24 cellular contexts compared by ENCODE assay signal in genomic region chr13:43487885-43488284, GRCh38.
DNase-seq lines count a peak whose midpoint lies in the region; ATAC-seq and TF ChIP-seq lines count a peak whose summit lies in the region.
"Had no signal": no experiment of that assay in that cellular context is flagged by ENCODE, and none has a peak within 500 bp of the region (broad histone marks: within the 10 kb centered on the region; RNA-seq: fewer than 3 reads in every experiment).

No MANE protein-coding gene starts in this region.

- CTCF ChIA-PET in SK-N-SH (lab: Yijun Ruan, JAX) = interaction anchor here (0.8 to 1.5 kb wide), 2 partner anchors 20 to 403 kb away, joined by 3 to 4 read pairs; no protein-coding TSS in a partner anchor
- CTCF ChIA-PET in CD8-positive, alpha-beta T cell (lab: Charles Lee) = no interaction called here

- DNase-seq in SK-N-SH (no peak), HUDEP-2 (lab: John Stamatoyannopoulos, UW; ENCODE audit: unreplicated experiment in 76 of 76) (no peak), iPS-NIHi11 (ENCODE audit: low spot score) (no peak)
- no peak for DNase-seq in CD8-positive, alpha-beta T cell
- DNase-seq: AML-193; CD4-positive, alpha-beta T cell; CD8-positive, alpha-beta memory T cell; COR-L47; DMS 273 treated with DMSO at 0.1 percent for 48 hours; DMS153; DMS53; DMS79; DND-41; EL; GDM1 had no signal

- H2AFZ ChIP-seq in SK-N-SH (ENCODE audit: low read depth) = no peak overlapping the region

- ATAC-seq in SK-N-SH treated with all-trans-retinoic acid at 6 μM for 48 hours = peak; percentile 79
- no peak for ATAC-seq in CD8-positive, alpha-beta T cell
- ATAC-seq: A549, GM12878 had no signal

- no peaks in the 10 kb centered on the region for H3K27me3 Mint-ChIP-seq in CD8-positive, alpha-beta T cell (ENCODE audit: low read depth)
- H3K27me3 Mint-ChIP-seq: B cell; CD4-positive, alpha-beta T cell; CD8-positive, alpha-beta memory T cell had no signal

- H3K27ac ChIP-seq in SK-N-SH (ENCODE audit: low read depth in 2 of 2, low read length in 1 of 2) (peak overlapping the region in 1 of 2 experiments; percentile 29; a peak in 2 of 4 replicates), rectal smooth muscle tissue (ENCODE audit: low read depth, low read length) (peak overlapping the region; percentile 39), skeletal muscle tissue (ENCODE audit: low read depth, low read length) (peak overlapping the region; percentile 16)
- H3K27ac ChIP-seq in CD8-positive, alpha-beta T cell (ENCODE audit: low read depth, low read length) = no peak overlapping the region
- H3K27ac ChIP-seq: 22Rv1; A549; BLaER1 treated with 17β-estradiol and CSF1 and Interleukin-3, amounts not matched to agents 10 nM and 100 nM; C4-2B had no signal

- H3K4me3 ChIP-seq in SK-N-SH (ENCODE audit: low read depth in 2 of 2, low read length in 1 of 2) (no peak overlapping the region), rectal smooth muscle tissue (ENCODE audit: low read length) (no peak overlapping the region), skeletal muscle tissue (ENCODE audit: low read length in 3 of 3) (no peak overlapping the region)
- H3K4me3 ChIP-seq in CD8-positive, alpha-beta T cell (ENCODE audit: low read depth, low read length) = no peak overlapping the region
- H3K4me3 ChIP-seq: A549; BLaER1 treated with 17β-estradiol and CSF1 and Interleukin-3, amounts not matched to agents 10 nM and 100 nM; GM12878 had no signal

- 49% methylated on average over 2 of the region's 2 CpGs for WGBS in SK-N-SH (ENCODE audit: low lambda C conversion rate)

- TF ChIP-seq CTCF in SK-N-SH (IDR thresholded peaks at IDR 0.05) = no peak
- no peak for TF ChIP-seq CTCF in CD8-positive, alpha-beta T cell (IDR thresholded peaks at IDR 0.05)

- H3K9me3 ChIP-seq in SK-N-SH (no peaks in the 10 kb centered on the region), skeletal muscle tissue (ENCODE audit: control insufficient read depth in 3 of 3, low read length in 3 of 3) (no peaks in the 10 kb centered on the region)
- H3K9me3 ChIP-seq in CD8-positive, alpha-beta T cell (ENCODE audit: low read length) = no peaks in the 10 kb centered on the region
- H3K9me3 ChIP-seq: A549 had no signal

- no peak overlapping the region for H3K4me3 Mint-ChIP-seq in CD8-positive, alpha-beta T cell
- H3K4me3 Mint-ChIP-seq: B cell; CD4-positive, alpha-beta T cell; CD8-positive, alpha-beta memory T cell had no signal

- H3K4me1 Mint-ChIP-seq in CD8-positive, alpha-beta T cell (ENCODE audit: low read depth) = no peaks in the 10 kb centered on the region
- H3K4me1 Mint-ChIP-seq: B cell had no signal

- no peak overlapping the region for H3K4me2 ChIP-seq in SK-N-SH
- H3K4me2 ChIP-seq: A549; BLaER1 treated with 17β-estradiol and CSF1 and Interleukin-3, amounts not matched to agents 10 nM and 100 nM had no signal

- no peaks in the 10 kb centered on the region for H3K9me3 Mint-ChIP-seq in CD8-positive, alpha-beta T cell
- H3K9me3 Mint-ChIP-seq: CD4-positive, alpha-beta T cell had no signal

- no peak for TF ChIP-seq EP300 in SK-N-SH (IDR thresholded peaks at IDR 0.05; ENCODE audit: borderline replicate concordance in 1 of 2, low read depth in 1 of 2, low read length in 1 of 2)

- H3K4me1 ChIP-seq in SK-N-SH (ENCODE audit: control insufficient read depth in 1 of 2, insufficient read depth in 2 of 2, low read depth in 1 of 2, low read length in 1 of 2) (peaks cover 0 to 6% of the 10 kb centered on the region in 2 experiments; a peak in 2 of 4 replicates), rectal smooth muscle tissue (ENCODE audit: control insufficient read depth, insufficient read depth, low read length) (peaks cover 18% of the 10 kb centered on the region), skeletal muscle tissue (ENCODE audit: control insufficient read depth in 3 of 3, insufficient read depth in 3 of 3, low read length in 3 of 3) (peaks cover 0 to 6% (median 0%) of the 10 kb centered on the region in 3 donors)
- no peaks in the 10 kb centered on the region for H3K4me1 ChIP-seq in CD8-positive, alpha-beta T cell (ENCODE audit: insufficient read depth, low read length)
- H3K4me1 ChIP-seq: A549 had no signal

- TF ChIP-seq RAD21 in SK-N-SH (IDR thresholded peaks at IDR 0.05; ENCODE audit: low read length) = no peak

- no peaks in the 10 kb centered on the region for H3K36me3 ChIP-seq in SK-N-SH (replicated peaks in 1 of 2; ENCODE audit: control insufficient read depth in 1 of 2, insufficient read depth in 2 of 2, low read length in 1 of 2)
- H3K36me3 ChIP-seq in rectal smooth muscle tissue (ENCODE audit: control insufficient read depth, insufficient read depth, low read length) = no peaks in the 10 kb centered on the region
- H3K36me3 ChIP-seq in skeletal muscle tissue (ENCODE audit: control insufficient read depth in 3 of 3, insufficient read depth in 3 of 3, low read length in 3 of 3) = no peaks in the 10 kb centered on the region
- no peaks in the 10 kb centered on the region for H3K36me3 ChIP-seq in CD8-positive, alpha-beta T cell (ENCODE audit: insufficient read depth, low read length)
- H3K36me3 ChIP-seq: BLaER1 treated with 17β-estradiol and CSF1 and Interleukin-3, amounts not matched to agents 10 nM and 100 nM had no signal

- no peaks in the 10 kb centered on the region for H4K20me1 ChIP-seq in SK-N-SH (ENCODE audit: insufficient read depth)
- H4K20me1 ChIP-seq: BLaER1 treated with 17β-estradiol and CSF1 and Interleukin-3, amounts not matched to agents 10 nM and 100 nM had no signal

- no peaks in the 10 kb centered on the region for H3F3A ChIP-seq in SK-N-SH (replicated peaks; ENCODE audit: insufficient read depth)

- intact Hi-C loops in CD8-positive, alpha-beta T cell (cut with DNase I, micrococcal nuclease) = no loop called here

- H3K36me3 Mint-ChIP-seq in CD8-positive, alpha-beta T cell = no peaks in the 10 kb centered on the region
- H3K36me3 Mint-ChIP-seq: CD8-positive, alpha-beta memory T cell had no signal

- POLR2A ChIA-PET in SK-N-SH (lab: Yijun Ruan, JAX) = no interaction called here
- POLR2A ChIA-PET in CD8-positive, alpha-beta T cell (lab: Charles Lee) = no interaction called here

- no peaks in the 10 kb centered on the region for H3K79me2 ChIP-seq in SK-N-SH (ENCODE audit: insufficient read depth)

- no peak overlapping the region for H3K27ac Mint-ChIP-seq in CD8-positive, alpha-beta T cell
- H3K27ac Mint-ChIP-seq: B cell; CD4-positive, alpha-beta T cell; CD8-positive, alpha-beta memory T cell had no signal

- H3K27me3 ChIP-seq in SK-N-SH (ENCODE audit: insufficient read depth) (no peaks in the 10 kb centered on the region), rectal smooth muscle tissue (ENCODE audit: control insufficient read depth, insufficient read depth, low read length) (no peaks in the 10 kb centered on the region), skeletal muscle tissue (ENCODE audit: control insufficient read depth in 3 of 3, insufficient read depth in 3 of 3, low read length in 3 of 3) (no peaks in the 10 kb centered on the region)
- H3K27me3 ChIP-seq in CD8-positive, alpha-beta T cell (ENCODE audit: insufficient read depth, low read length) = no peaks in the 10 kb centered on the region
- H3K27me3 ChIP-seq: BLaER1 treated with 17β-estradiol and CSF1 and Interleukin-3, amounts not matched to agents 10 nM and 100 nM had no signal

- no peak overlapping the region for H3K9ac ChIP-seq in SK-N-SH
- H3K9ac ChIP-seq in rectal smooth muscle tissue (ENCODE audit: low read length) = no peak overlapping the region
- H3K9ac ChIP-seq in skeletal muscle tissue (ENCODE audit: low read depth in 1 of 3, low read length in 3 of 3) = no peak overlapping the region
- H3K9ac ChIP-seq: BLaER1 treated with 17β-estradiol and CSF1 and Interleukin-3, amounts not matched to agents 10 nM and 100 nM had no signal

- H3K9me2 ChIP-seq in SK-N-SH = no peaks in the 10 kb centered on the region

TF ChIP-seq in SK-N-SH treated with all-trans-retinoic acid at 6 μM for 48 hours, 23 proteins besides CTCF, POLR2A, EP300 and RAD21:
- TF ChIP-seq POU6F1 (CRISPR knock-in tag; IDR thresholded peaks at IDR 0.05; ENCODE audit: borderline replicate concordance, low read depth) = no peak
- TF ChIP-seq ZFP30 (CRISPR knock-in tag; IDR thresholded peaks at IDR 0.05) = no peak

TF ChIP-seq in SK-N-SH, 30 proteins besides CTCF, POLR2A, EP300 and RAD21 (continues in another document):
- no peak for TF ChIP-seq FOXJ3 (CRISPR knock-in tag; IDR thresholded peaks at IDR 0.05)
- TF ChIP-seq REST (IDR thresholded peaks at IDR 0.05; ENCODE audit: low read depth, low read length) = no peak
- TF ChIP-seq USF2 (IDR thresholded peaks at IDR 0.05; ENCODE audit: borderline replicate concordance, low read depth, low read length) = no peak
- no peak for TF ChIP-seq GATA2 (CRISPR knock-in tag; IDR thresholded peaks at IDR 0.05)
- no peak for TF ChIP-seq FOSL2 (IDR thresholded peaks at IDR 0.05; ENCODE audit: borderline replicate concordance, low read depth)
